Comparison of ENCODE assay signal across 10 cellular contexts in genomic region chr9:114250235-114250568, GRCh38.
DNase-seq lines count a peak whose midpoint lies in the region; ATAC-seq and TF ChIP-seq lines count a peak whose summit lies in the region.
"Had no signal": no experiment of that assay in that cellular context is flagged by ENCODE, and none has a peak within 500 bp of the region (broad histone marks: within the 10 kb centered on the region; RNA-seq: fewer than 3 reads in every experiment).

No MANE protein-coding gene starts in this region.

- intact Hi-C loops in Right ventricle myocardium inferior (cut with DNase I) (loop anchor here (2.0 kb wide), 1 partner anchor 43 kb away; no protein-coding TSS in a partner anchor), posterior cingulate gyrus (cut with DNase I) (loop anchor here (5.0 kb wide), 1 partner anchor 43 kb away; no protein-coding TSS in a partner anchor)

- DNase-seq in C1 segment of cervical spinal cord (lab: John Stamatoyannopoulos, UW) (peak; percentile 38 to 96 (median 71)), SJSA1 (ENCODE audit: low read depth in 1 of 2, low spot score in 2 of 2) (peak; percentile 46 to 54), Right ventricle myocardium inferior (ENCODE audit: missing footprints) (peak; percentile 91), posterior cingulate gyrus (peak; percentile 76 to 98 (median 88)), GM20000 (ENCODE audit: low spot score) (no peak), T-helper 17 cell (no peak), Kasumi-1 (lab: John Stamatoyannopoulos, UW) (no peak)
- DNase-seq: activated naive CD4-positive, alpha-beta T cell treated with Interleukin-2 at 50 U/mL for 16 hours; SW 1271 had no signal

- no peak overlapping the region for H3K4me3 Mint-ChIP-seq in T-helper 17 cell

- H3K27ac Mint-ChIP-seq in T-helper 17 cell, result no peak overlapping the region

- peaks cover 3% of the 10 kb centered on the region for H3K36me3 Mint-ChIP-seq in T-helper 17 cell (ENCODE audit: low read depth)

- H3K4me3 ChIP-seq in SJSA1, result no peak overlapping the region

- H3K27me3 ChIP-seq in SJSA1 (replicated peaks), result no peaks in the 10 kb centered on the region

- no peaks in the 10 kb centered on the region for H3K36me3 ChIP-seq in SJSA1

- peaks cover 13% of the 10 kb centered on the region for H3K27me3 Mint-ChIP-seq in T-helper 17 cell

- ATAC-seq in Right ventricle myocardium inferior (peak; percentile 85), HG03280 (IDR thresholded peaks at IDR 0.05; ENCODE audit: unreplicated experiment) (no peak), T-helper 17 cell (no peak)

- H3K9me3 ChIP-seq in SJSA1 (replicated peaks) (no peaks in the 10 kb centered on the region), T-helper 17 cell (ENCODE audit: control insufficient read depth, low read length, poor library complexity, severe bottlenecking) (no peaks in the 10 kb centered on the region)

- H3K27ac ChIP-seq in SJSA1, result no peak overlapping the region

- H3K4me1 ChIP-seq in SJSA1 (replicated peaks), result peaks cover 11% of the 10 kb centered on the region

- H3K4me1 Mint-ChIP-seq in T-helper 17 cell, result no peaks in the 10 kb centered on the region

- TF ChIP-seq CTCF in GM20000 (IDR thresholded peaks at IDR 0.05; ENCODE audit: extremely low read depth, missing control alignments), result no peak

Comparison
In these comparisons a context has a peak if more than half of its experiments do, and no peak if none do; other contexts are left out.
1. DNase-seq: peak in C1 segment of cervical spinal cord (14 of 14), SJSA1 (2 of 2), Right ventricle myocardium inferior (single experiment) and posterior cingulate gyrus (10 of 10); none in GM20000 (single experiment), T-helper 17 cell (0 of 3) and Kasumi-1 (0 of 2).